In the genomic region with DNA sequence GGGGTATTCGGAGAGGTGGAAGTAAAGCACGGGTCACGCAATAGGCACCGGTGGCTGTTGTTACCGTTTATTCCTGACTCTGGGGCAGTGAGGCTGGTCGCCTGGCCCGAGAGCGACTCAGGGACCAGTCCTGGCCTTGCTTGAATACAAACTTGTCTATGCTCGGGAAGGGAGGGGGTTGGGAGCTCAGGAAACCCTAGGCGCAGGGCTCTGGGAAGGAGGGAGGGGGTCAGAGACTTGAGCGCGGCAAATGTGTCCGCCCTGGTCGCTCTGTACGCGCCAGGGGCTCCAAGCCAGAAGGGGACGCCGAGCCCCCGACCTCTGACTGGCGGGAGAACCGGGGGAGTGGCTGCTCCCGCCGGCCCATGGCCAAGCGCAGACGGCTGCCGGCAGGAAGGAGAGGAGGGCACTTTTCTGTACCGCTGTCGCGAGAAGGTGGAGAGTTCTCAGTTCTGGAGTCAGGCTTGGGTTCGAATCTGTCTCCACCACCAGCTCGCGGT, we compare ENCODE assay signal across 11 cellular contexts. TPM values are rescaled to one million over a fixed set of nuclear protein-coding genes. Genes with fewer than 3 reads are reported as not detected.
DNase-seq lines count a peak whose midpoint lies in the region; ATAC-seq, FAIRE-seq and TF ChIP-seq lines count a peak whose summit lies in the region.
"Had no signal": no experiment of that assay in that cellular context is flagged by ENCODE, and none has a peak within 500 bp of the region (broad histone marks: within the 10 kb centered on the region; RNA-seq: fewer than 3 reads in every experiment).

No MANE protein-coding gene starts in this region.

- H3K4me2 ChIP-seq in mesendoderm (ENCODE audit: low read length), result peak overlapping the region; percentile 99
- H3K4me2 ChIP-seq: KMS-11 had no signal

- H3K27ac ChIP-seq in body of pancreas (peak overlapping the region; percentile 71 to 92 (median 81)), mesendoderm (ENCODE audit: low read depth, low read length) (no peak overlapping the region)
- H3K27ac ChIP-seq: KMS-11 had no signal

- H3K27me3 ChIP-seq in body of pancreas (no peaks in the 10 kb centered on the region), mesendoderm (ENCODE audit: insufficient read depth, low read length, poor library complexity) (no peaks in the 10 kb centered on the region)

- peaks cover 13% of the 10 kb centered on the region for H3K4me1 Mint-ChIP-seq in activated T-cell treated with anti-CD3 and anti-CD28 coated beads, Interleukin-2, amount 50 U/mL, for 4 hours (ENCODE audit: low read depth)

- peak; percentile 44 to 54 (median 52) for TF ChIP-seq POLR2A in body of pancreas (IDR thresholded peaks at IDR 0.05)

- no peak overlapping the region for H2BK120ac ChIP-seq in mesendoderm (ENCODE audit: low read depth, low read length)

- no peaks in the 10 kb centered on the region for H3K9me3 Mint-ChIP-seq in activated T-cell treated with anti-CD3 and anti-CD28 coated beads, Interleukin-2, amount 50 U/mL, for 4 hours

- H3K4me1 ChIP-seq in body of pancreas, result peaks cover 64% of the 10 kb centered on the region
- no peaks in the 10 kb centered on the region for H3K4me1 ChIP-seq in mesendoderm (ENCODE audit: control insufficient read depth, low read depth, low read length)

- H3K23ac ChIP-seq in mesendoderm (ENCODE audit: low read length), result peak overlapping the region; percentile 69

- no peak overlapping the region for H4K8ac ChIP-seq in mesendoderm (ENCODE audit: low read depth, low read length)

- H2AK5ac ChIP-seq in mesendoderm (ENCODE audit: low read length), result no peak overlapping the region

- H3K4ac ChIP-seq in mesendoderm (ENCODE audit: low read depth, low read length), result no peak overlapping the region

- intact Hi-C loops in body of pancreas (cut with DNase I), result no loop called here

- no peaks in the 10 kb centered on the region for H3K36me3 Mint-ChIP-seq in activated T-cell treated with anti-CD3 and anti-CD28 coated beads, Interleukin-2, amount 50 U/mL, for 4 hours (ENCODE audit: insufficient read depth)

- no peaks in the 10 kb centered on the region for H3K36me3 ChIP-seq in body of pancreas (replicated peaks in 1 of 2; ENCODE audit: insufficient read depth in 1 of 2, low read depth in 2 of 2)
- no peaks in the 10 kb centered on the region for H3K36me3 ChIP-seq in mesendoderm (ENCODE audit: control insufficient read depth, insufficient read depth, low read length)

- DNase-seq in activated T-cell treated with anti-CD3 and anti-CD28 coated beads, Interleukin-2, amount 50 U/mL, for 4 hours, result no peak
- DNase-seq in activated T-cell treated with anti-CD3 and anti-CD28 coated beads, Interleukin-2, amount 50 U/mL, for 1 hour, result no peak
- DNase-seq in body of pancreas (peak; percentile 67 to 80 (median 76)), mesendoderm (peak; percentile 80), urothelium cell line (ENCODE audit: low spot score) (peak; percentile 54), GOT3 (lab: John Stamatoyannopoulos, UW) (no peak)
- DNase-seq: SW 1271 had no signal

- H3K4me3 ChIP-seq in body of pancreas, result peak overlapping the region; percentile 14 to 30
- peak overlapping the region; percentile 70 for H3K4me3 ChIP-seq in mesendoderm (ENCODE audit: low read length)

- peak overlapping the region; percentile 81 for H3K9ac ChIP-seq in mesendoderm (ENCODE audit: low read length)
- H3K9ac ChIP-seq: KMS-11 had no signal

- peaks cover 59% of the 10 kb centered on the region for H3K27me3 Mint-ChIP-seq in activated T-cell treated with anti-CD3 and anti-CD28 coated beads, Interleukin-2, amount 50 U/mL, for 4 hours (ENCODE audit: low read depth)

- H2BK15ac ChIP-seq in mesendoderm (replicated peaks; ENCODE audit: low read depth), result no peak overlapping the region

- H3K4me3 Mint-ChIP-seq in activated T-cell treated with anti-CD3 and anti-CD28 coated beads, Interleukin-2, amount 50 U/mL, for 4 hours, result peak overlapping the region; percentile 22

- no peak for ATAC-seq in activated T-cell treated with anti-CD3 and anti-CD28 coated beads, Interleukin-2, amount 50 U/mL, for 4 hours
- peak; percentile 43 for ATAC-seq in body of pancreas
- no peak for ATAC-seq in GM21619 (IDR thresholded peaks at IDR 0.05; ENCODE audit: unreplicated experiment)
- ATAC-seq in GM21367 (IDR thresholded peaks at IDR 0.05; ENCODE audit: unreplicated experiment), result no peak

- H3K56ac ChIP-seq in mesendoderm (ENCODE audit: low read length), result peak overlapping the region; percentile 87

- peak overlapping the region; percentile 45 for H3K18ac ChIP-seq in mesendoderm (ENCODE audit: low read length)

- no peak overlapping the region for H4K5ac ChIP-seq in mesendoderm (ENCODE audit: low read length)

- TF ChIP-seq CTCF in body of pancreas (IDR thresholded peaks at IDR 0.05), result no peak

- FAIRE-seq in urothelium cell line (lab: Jason Lieb, UNC), result no peak
- FAIRE-seq: islet of Langerhans had no signal

- H3K9me3 ChIP-seq in body of pancreas, result no peaks in the 10 kb centered on the region

- H2BK5ac ChIP-seq in mesendoderm (ENCODE audit: low read length), result no peak overlapping the region

- H3K79me1 ChIP-seq in mesendoderm (ENCODE audit: low read length), result peaks cover 5% of the 10 kb centered on the region

- WGBS in body of pancreas, 2 donors, result 1% methylated on average over 16 to 32 of the region's 32 CpGs
- WGBS in mesendoderm (ENCODE audit: extremely low coverage, insufficient coverage, low lambda C conversion rate), result no CpG with 5 or more reads among the region's 32 CpGs

- peaks cover 19% of the 10 kb centered on the region for H3K79me2 ChIP-seq in mesendoderm (ENCODE audit: control insufficient read depth, insufficient read depth, low read length)

RNA-seq across cellular contexts. Expression of gene SPSB4, which starts 1.5 kb away (rescaled TPM):
- not detected for total RNA-seq in activated T-cell treated with anti-CD3 and anti-CD28 coated beads, Interleukin-2, amount 50 U/mL, for 4 hours
- 10 to 100 TPM; 18.2 to 48.1 TPM for total RNA-seq in body of pancreas
- 23.3 TPM for polyA plus RNA-seq in mesendoderm (2013, experiment 1 of 2)
- polyA plus RNA-seq in mesendoderm (2013, experiment 2 of 2), result 23.3 TPM

Comparison
In these comparisons a context has a peak if more than half of its experiments do, and no peak if none do; other contexts are left out.
1. DNase-seq: peak in body of pancreas (4 of 4), mesendoderm (single experiment) and urothelium cell line (single experiment); none in activated T-cell treated with anti-CD3 and anti-CD28 coated beads, Interleukin-2, amount 50 U/mL, for 4 hours (single experiment), activated T-cell treated with anti-CD3 and anti-CD28 coated beads, Interleukin-2, amount 50 U/mL, for 1 hour (single experiment) and GOT3 (single experiment).
2. RNA of gene SPSB4, which starts 1.5 kb away (total RNA-seq): 18.2 to 48.1 TPM in body of pancreas; not detected in activated T-cell treated with anti-CD3 and anti-CD28 coated beads, Interleukin-2, amount 50 U/mL, for 4 hours; every median in the first group is over 10 times any median in the second.